9 cellular contexts compared by ENCODE assay signal in the genomic region with DNA sequence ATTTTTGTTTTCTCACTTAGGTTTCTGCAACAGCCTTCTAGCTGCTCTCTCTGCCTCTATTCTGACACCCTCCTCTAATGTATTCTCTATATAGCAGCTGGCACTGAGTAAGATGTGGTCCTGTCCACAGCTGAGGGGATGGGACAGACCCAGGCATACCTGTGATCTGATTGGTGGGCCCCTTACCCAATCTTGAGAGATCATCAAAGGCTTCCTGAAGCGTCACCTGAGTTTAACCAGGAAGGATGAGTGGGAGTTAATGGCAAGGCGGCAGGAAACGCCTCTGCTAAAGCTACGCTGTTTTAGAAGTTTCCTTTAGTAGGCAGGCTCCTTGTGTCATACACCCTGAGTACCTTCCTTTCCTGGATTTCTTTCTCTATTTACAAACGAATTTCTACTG.
DNase-seq lines count a peak whose midpoint lies in the region; ATAC-seq lines count a peak whose summit lies in the region.
"Had no signal": no experiment of that assay in that cellular context is flagged by ENCODE, and none has a peak within 500 bp of the region (broad histone marks: within the 10 kb centered on the region; RNA-seq: fewer than 3 reads in every experiment).

No MANE protein-coding gene starts in this region.

- H4K20me1 ChIP-seq in BLaER1 treated with 17β-estradiol and CSF1 and Interleukin-3, amounts not matched to agents 10 nM and 100 nM: peaks cover 0 to 4% (median 0%) of the 10 kb centered on the region in 11 experiments; a peak in 2 of 22 replicates

- H3K9ac ChIP-seq in BLaER1 treated with 17β-estradiol and CSF1 and Interleukin-3, amounts not matched to agents 10 nM and 100 nM: peak overlapping the region; percentile 12 to 97 (median 70); a peak in 16 of 22 replicates

- peak; percentile 35 for ATAC-seq in HG02642 (IDR thresholded peaks at IDR 0.05; ENCODE audit: poor library complexity, unreplicated experiment)
- no peak for ATAC-seq in HG03045 (IDR thresholded peaks at IDR 0.05; ENCODE audit: unreplicated experiment)
- no peak for ATAC-seq in GM18870 (IDR thresholded peaks at IDR 0.05; ENCODE audit: unreplicated experiment)
- ATAC-seq in HG03469 (IDR thresholded peaks at IDR 0.05; ENCODE audit: unreplicated experiment): no peak

- peak overlapping the region; percentile 12 to 75 (median 56); a peak in 20 of 22 replicates for H3K27ac ChIP-seq in BLaER1 treated with 17β-estradiol and CSF1 and Interleukin-3, amounts not matched to agents 10 nM and 100 nM
- H3K27ac ChIP-seq: RWPE1 had no signal

- DNase-seq in activated CD8-positive, alpha-beta memory T cell treated with anti-CD3 and anti-CD28 coated beads for 4 hours (ENCODE audit: low read depth in 2 of 2): peak; percentile 43 to 79
- DNase-seq in iPS-NIHi11 (ENCODE audit: low spot score) (peak; percentile 43), NCI-H1092 (lab: John Stamatoyannopoulos, UW) (no peak)

- H3K4me2 ChIP-seq in BLaER1 treated with 17β-estradiol and CSF1 and Interleukin-3, amounts not matched to agents 10 nM and 100 nM: peak overlapping the region; percentile 87 to 100 (median 98)

- peaks cover 78 to 95% (median 89%) of the 10 kb centered on the region in 10 experiments for H3K4me1 ChIP-seq in BLaER1 treated with 17β-estradiol and CSF1 and Interleukin-3, amounts not matched to agents 10 nM and 100 nM

- H3K36me3 ChIP-seq in BLaER1 treated with 17β-estradiol and CSF1 and Interleukin-3, amounts not matched to agents 10 nM and 100 nM: 0 out of 22 replicates have a peak, but pooled peaks cover 0 to 4% (median 0%) of the 10 kb centered on the region in 11 experiments

- no peaks in the 10 kb centered on the region for H3K9me3 ChIP-seq in BLaER1 treated with 17β-estradiol and CSF1 and Interleukin-3, amounts not matched to agents 10 nM and 100 nM (replicated peaks in 1 of 11)

- peak overlapping the region in 9 of 10 experiments; percentile 5 to 74 (median 59); a peak in 13 of 20 replicates for H3K4me3 ChIP-seq in BLaER1 treated with 17β-estradiol and CSF1 and Interleukin-3, amounts not matched to agents 10 nM and 100 nM

- no peaks in the 10 kb centered on the region for H3K27me3 ChIP-seq in BLaER1 treated with 17β-estradiol and CSF1 and Interleukin-3, amounts not matched to agents 10 nM and 100 nM
